Comparison of ENCODE assay signal across 26 cellular contexts in the genomic region with DNA sequence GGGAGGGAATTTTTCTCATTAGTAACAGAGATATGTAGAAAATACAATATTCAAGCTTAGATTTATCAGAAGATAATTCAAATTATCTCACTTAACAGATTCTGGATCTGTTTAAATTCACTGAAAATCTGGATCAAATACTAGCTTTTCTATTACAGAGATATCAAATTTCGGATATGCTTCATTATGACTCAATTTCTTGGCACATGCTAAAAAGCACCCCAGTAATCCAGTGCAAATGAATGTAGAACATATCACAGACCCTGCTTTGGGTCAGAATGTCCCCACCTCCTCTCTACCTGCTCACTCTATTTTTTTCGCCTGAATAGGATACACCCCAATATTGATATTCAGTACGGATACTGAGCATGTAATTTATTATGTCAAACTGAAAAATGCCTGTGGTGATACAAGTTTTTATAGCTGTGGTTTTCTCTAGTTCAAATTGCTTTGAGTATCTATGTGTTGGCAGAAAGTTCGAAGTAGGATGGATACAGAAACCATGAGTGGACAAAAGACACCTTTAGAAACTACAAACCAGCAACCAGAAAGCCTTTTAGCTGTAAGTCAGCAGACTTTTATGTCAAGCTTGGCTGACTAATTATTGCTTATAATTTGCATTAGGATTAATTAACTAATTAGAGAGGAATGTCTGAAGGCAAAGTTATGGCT.
DNase-seq lines count a peak whose midpoint lies in the region; ATAC-seq and TF ChIP-seq lines count a peak whose summit lies in the region.
"Had no signal": no experiment of that assay in that cellular context is flagged by ENCODE, and none has a peak within 500 bp of the region (broad histone marks: within the 10 kb centered on the region; RNA-seq: fewer than 3 reads in every experiment).

No MANE protein-coding gene starts in this region.

- no peaks in the 10 kb centered on the region for H3K9me2 ChIP-seq in Karpas-422 (replicated peaks; ENCODE audit: insufficient read depth, low read length)

- intact Hi-C loops in breast epithelium (cut with DNase I; ENCODE audit: low total_unique reads): no loop called here

- H3K36me3 ChIP-seq in SJCRH30: no peaks in the 10 kb centered on the region
- no peaks in the 10 kb centered on the region for H3K36me3 ChIP-seq in breast epithelium
- no peaks in the 10 kb centered on the region; the same call in 1 of the 2 replicates for H3K36me3 ChIP-seq in Karpas-422 (ENCODE audit: insufficient read depth, low read length)

- no peak overlapping the region for H3K4me2 ChIP-seq in Karpas-422 (ENCODE audit: low read depth, low read length, poor library complexity, severe bottlenecking)
- H3K4me2 ChIP-seq: A549 had no signal

- H3K27me3 ChIP-seq in SJCRH30: no peaks in the 10 kb centered on the region
- no peaks in the 10 kb centered on the region for H3K27me3 ChIP-seq in breast epithelium
- no peaks in the 10 kb centered on the region for H3K27me3 ChIP-seq in Karpas-422 (ENCODE audit: low read length)

- H3K4me3 ChIP-seq in SJCRH30: no peak overlapping the region
- H3K4me3 ChIP-seq in breast epithelium: no peak overlapping the region
- H3K4me3 ChIP-seq in Karpas-422 (ENCODE audit: low read length): no peak overlapping the region
- H3K4me3 ChIP-seq: A549 had no signal

- H3K27ac ChIP-seq in SJCRH30 (peak overlapping the region; percentile 46), breast epithelium (peak overlapping the region; percentile 38 to 55), Karpas-422 (ENCODE audit: low read length) (no peak overlapping the region)
- H3K27ac ChIP-seq: A549, C4-2B had no signal

- no peaks in the 10 kb centered on the region for H3K79me2 ChIP-seq in Karpas-422 (ENCODE audit: low read length)

- DNase-seq in HS-5 (ENCODE audit: low read depth): peak; percentile 25
- DNase-seq in SJCRH30: peak in 1 of 2 experiments; percentile 24
- no peak for DNase-seq in breast epithelium (ENCODE audit: low spot score in 2 of 2)
- peak; percentile 50 for DNase-seq in iris pigment epithelial cell (ENCODE audit: low read depth)
- no peak for DNase-seq in Karpas-422
- no peak for DNase-seq in activated CD4-positive, CD25-positive, alpha-beta regulatory T cell (lab: John Stamatoyannopoulos, UW)
- no peak for DNase-seq in central memory CD4-positive, alpha-beta T cell
- DNase-seq: Caco-2; CD8-positive, alpha-beta T cell; DMS79; EL; GDM1; H9; HFFc6; KBM-7; NCI-H1092; NCI-H1417 treated with DMSO at 0.1 percent for 48 hours; NCI-H1694 treated with DMSO at 0.1 percent for 48 hours; NCI-H2081; NCI-H2227 treated with DMSO at 0.1 percent for 48 hours; NCI-H510A treated with DMSO at 0.1 percent for 48 hours; Right ventricle myocardium superior; T-helper 1 cell had no signal

- H3K9ac ChIP-seq in Karpas-422 (ENCODE audit: low read length): no peak overlapping the region

- no peak overlapping the region for H2AFZ ChIP-seq in Karpas-422 (ENCODE audit: low read length)

- H4K20me1 ChIP-seq in Karpas-422 (ENCODE audit: insufficient read depth, low read depth, low read length): no peaks in the 10 kb centered on the region

- no peak for TF ChIP-seq CTCF in breast epithelium (IDR thresholded peaks at IDR 0.05)

- peaks cover 16% of the 10 kb centered on the region for H3K4me1 ChIP-seq in SJCRH30
- H3K4me1 ChIP-seq in breast epithelium: no peaks in the 10 kb centered on the region
- H3K4me1 ChIP-seq in Karpas-422 (ENCODE audit: low read length): no peaks in the 10 kb centered on the region
- H3K4me1 ChIP-seq: A549, Caco-2 had no signal

- H3K9me3 ChIP-seq in SJCRH30 (replicated peaks) (no peaks in the 10 kb centered on the region), breast epithelium (peaks cover 0 to 7% of the 10 kb centered on the region in 2 donors), Karpas-422 (ENCODE audit: low read length) (peaks cover 3% of the 10 kb centered on the region)
- H3K9me3 ChIP-seq: A549, Caco-2 had no signal

- no peak for ATAC-seq in GM18909 (IDR thresholded peaks at IDR 0.05; ENCODE audit: poor library complexity, unreplicated experiment)
- ATAC-seq: A549; CD8-positive, alpha-beta T cell had no signal

- TF ChIP-seq POLR2A in breast epithelium (IDR thresholded peaks at IDR 0.05): no peak

Comparison
In these comparisons a context has a peak if more than half of its experiments do, and no peak if none do; other contexts are left out.
1. DNase-seq: peak in HS-5 (single experiment) and iris pigment epithelial cell (single experiment); none in breast epithelium (0 of 2), Karpas-422 (single experiment), activated CD4-positive, CD25-positive, alpha-beta regulatory T cell (0 of 4) and central memory CD4-positive, alpha-beta T cell (single experiment).